Comparison of ENCODE assay signal across 25 cellular contexts in the genomic region with DNA sequence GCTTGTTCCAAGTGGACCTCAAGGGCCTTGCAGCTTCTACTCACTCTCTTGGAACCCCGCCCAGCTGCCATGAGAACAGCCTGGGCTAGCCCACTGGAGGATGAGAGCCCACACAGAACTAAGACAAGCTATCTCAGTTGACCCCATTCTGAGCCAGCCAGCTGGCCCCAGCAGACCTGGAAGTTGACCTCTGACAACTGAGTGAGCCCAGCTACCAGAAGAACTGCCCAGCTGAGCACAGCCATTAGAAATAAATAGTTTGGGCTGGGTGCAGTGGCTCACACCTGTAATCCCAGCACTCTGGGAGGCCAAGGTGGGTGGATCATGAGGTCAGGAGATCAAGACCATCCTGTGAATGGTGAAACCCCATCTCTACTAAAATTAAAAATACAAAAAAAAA. TPM values are rescaled to one million over a fixed set of nuclear protein-coding genes. Genes with fewer than 3 reads are reported as not detected.
DNase-seq lines count a peak whose midpoint lies in the region; ATAC-seq, FAIRE-seq and TF ChIP-seq lines count a peak whose summit lies in the region.
"Had no signal": no experiment of that assay in that cellular context is flagged by ENCODE, and none has a peak within 500 bp of the region (broad histone marks: within the 10 kb centered on the region; RNA-seq: fewer than 3 reads in every experiment).

No MANE protein-coding gene starts in this region.

- POLR2A ChIA-PET in HepG2 (lab: Yijun Ruan, JAX): no interaction called here

- H3K79me2 ChIP-seq in HepG2 (ENCODE audit: insufficient read depth, low read length): no peaks in the 10 kb centered on the region

- H3K4me1 ChIP-seq in HepG2 (ENCODE audit: insufficient read depth, low read length): peaks cover 42% of the 10 kb centered on the region
- peaks cover 17 to 21% of the 10 kb centered on the region in 2 donors for H3K4me1 ChIP-seq in thyroid gland
- H3K4me1 ChIP-seq: BE2C had no signal

- DNase-seq in DMS53 (lab: John Stamatoyannopoulos, UW) (peak; percentile 8), DMS53 treated with DMSO at 0.1 percent for 48 hours (lab: John Stamatoyannopoulos, UW; ENCODE audit: unreplicated experiment) (no peak), HepG2 (ENCODE audit: low spot score) (no peak), thyroid gland (peak; percentile 38 to 48), NCI-H2081 treated with DMSO at 0.1 percent for 48 hours (lab: John Stamatoyannopoulos, UW) (no peak), 8988T (no peak)
- DNase-seq: ACHN; BE2C; C1 segment of cervical spinal cord; CD4-positive, alpha-beta memory T cell; CD4-positive, CD25-positive, alpha-beta regulatory T cell; CD8-positive, alpha-beta memory T cell; COR-L47; DMS 273 treated with DMSO at 0.1 percent for 48 hours; DMS153; DMS79; DND-41; EL; GDM1 had no signal

- TF ChIP-seq EP300 in HepG2 (IDR thresholded peaks at IDR 0.05; ENCODE audit: low read depth in 2 of 2, low read length in 2 of 2): no peak
- no peak for TF ChIP-seq EP300 in HepG2 (CRISPR knock-in tag; IDR thresholded peaks at IDR 0.05; ENCODE audit: borderline replicate concordance)

- FAIRE-seq in HepG2 (lab: Jason Lieb, UNC): no peak
- FAIRE-seq: A204.1, GM12878, GM12892, GM18507 had no signal

- H3K4me3 ChIP-seq in HepG2 (replicated peaks in 1 of 3; ENCODE audit: insufficient read depth in 1 of 3, low read depth in 2 of 3, low read length in 3 of 3) (no peak overlapping the region), thyroid gland (replicated peaks in 1 of 3) (no peak overlapping the region)
- H3K4me3 ChIP-seq: BLaER1, GM12878 had no signal

- TF ChIP-seq RAD21 in HepG2 (CRISPR knock-in tag; IDR thresholded peaks at IDR 0.05): no peak

- H3K9ac ChIP-seq in HepG2 (ENCODE audit: insufficient read depth, low read depth, low read length): no peak overlapping the region
- H3K9ac ChIP-seq: BLaER1 had no signal

- intact Hi-C loops in HepG2 (cut with micrococcal nuclease; ENCODE audit: unreplicated experiment): no loop called here
- intact Hi-C loops in thyroid gland (cut with DNase I): no loop called here

- H2AFZ ChIP-seq in HepG2 (ENCODE audit: low read length): no peak overlapping the region

- WGBS in HepG2 (ENCODE audit: low lambda C conversion rate): 40% methylated on average over 1 of the region's 1 CpG
- 80 to 100% methylated on average over 1 of the region's 1 CpG for WGBS in thyroid gland, 2 donors

- no peak for ATAC-seq in HepG2
- ATAC-seq: GM12878 had no signal

- no TSS peak for BruUV-seq in HepG2 (replicated peaks; lab: Mats Ljungman, UMichigan)

- H3K27me3 ChIP-seq in HepG2 (ENCODE audit: control insufficient read depth in 1 of 2, insufficient read depth in 2 of 2, low read length in 2 of 2): peaks cover 9 to 45% of the 10 kb centered on the region in 2 experiments; a peak in 4 of 5 replicates
- no peaks in the 10 kb centered on the region for H3K27me3 ChIP-seq in thyroid gland
- H3K27me3 ChIP-seq: BE2C, BLaER1 had no signal

- no peak for TF ChIP-seq CTCF in HepG2 (CRISPR knock-in tag; IDR thresholded peaks at IDR 0.05)
- TF ChIP-seq CTCF in thyroid gland (IDR thresholded peaks at IDR 0.05): no peak

- no peak overlapping the region for H3K27ac ChIP-seq in HepG2 (ENCODE audit: extremely low read length, insufficient read depth, low read length)
- H3K27ac ChIP-seq in thyroid gland: no peak overlapping the region
- H3K27ac ChIP-seq: 22Rv1, BLaER1 had no signal

- in situ Hi-C loops in HepG2 (cut with HindIII; ENCODE audit: extremely low pct_ligation_motif_present, low pct_unique_long_range_greater_than_20kb): loop anchor here (10.0 kb wide), 1 partner anchor 397 kb away; a partner anchor contains a TSS

- CTCF ChIA-PET in HepG2 (lab: Yijun Ruan, JAX; ENCODE audit: low intra/inter-chr PET ratio, low total read pairs): no interaction called here

- H3K9me3 ChIP-seq in HepG2 (ENCODE audit: low read length) (peaks cover 9% of the 10 kb centered on the region; the same call in 1 of the 2 replicates), thyroid gland (no peaks in the 10 kb centered on the region)
- H3K9me3 ChIP-seq: BE2C, BLaER1 had no signal

- H3K36me3 ChIP-seq in HepG2 (replicated peaks in 1 of 2; ENCODE audit: control insufficient read depth in 1 of 2, insufficient read depth in 2 of 2, low read length in 2 of 2) (no peaks in the 10 kb centered on the region), thyroid gland (no peaks in the 10 kb centered on the region)
- H3K36me3 ChIP-seq: BE2C, BLaER1 had no signal

- H4K20me1 ChIP-seq in HepG2 (ENCODE audit: insufficient read depth, low read length): no peaks in the 10 kb centered on the region

- no peak overlapping the region for H3K4me2 ChIP-seq in HepG2 (ENCODE audit: low read depth, low read length)
- H3K4me2 ChIP-seq: BLaER1 had no signal

- TF ChIP-seq POLR2A in HepG2 (IDR thresholded peaks at IDR 0.05; ENCODE audit: insufficient read depth in 1 of 2, low read depth in 2 of 2, low read length in 2 of 2): no peak
- no peak for TF ChIP-seq POLR2A in thyroid gland (IDR thresholded peaks at IDR 0.05)

TF ChIP-seq in HepG2, 621 proteins besides CTCF, POLR2A, EP300 and RAD21 (continues in another document):
- TF ChIP-seq ZNF331 (CRISPR knock-in tag; IDR thresholded peaks at IDR 0.05) (peak; percentile 100), PCBP1 (IDR thresholded peaks at IDR 0.05; ENCODE audit: borderline replicate concordance, low read depth, low read length) (no peak), ZKSCAN5 (CRISPR knock-in tag; IDR thresholded peaks at IDR 0.05) (no peak), SETDB1 (CRISPR knock-in tag; IDR thresholded peaks at IDR 0.05; ENCODE audit: borderline replicate concordance) (0 out of 2 replicates have a peak, but pooled peaks have one; percentile 44), ZNF614 (CRISPR knock-in tag; IDR thresholded peaks at IDR 0.05; ENCODE audit: borderline replicate concordance) (no peak), PHF20 (CRISPR knock-in tag; IDR thresholded peaks at IDR 0.05) (no peak), CCAR2 (optimal IDR thresholded peaks at IDR 0.05; ENCODE audit: low read depth, low read length) (no peak), NR2F6 (IDR thresholded peaks at IDR 0.05) (0 out of 2 replicates have a peak, but pooled peaks have one; percentile 32), NR2F6 (CRISPR knock-in tag; IDR thresholded peaks at IDR 0.05) (no peak), ZNF282 (IDR thresholded peaks at IDR 0.05; ENCODE audit: partially characterized antibody) (no peak), WIZ (CRISPR knock-in tag; IDR thresholded peaks at IDR 0.05) (no peak), MZF1 (CRISPR knock-in tag; IDR thresholded peaks at IDR 0.05; ENCODE audit: borderline replicate concordance) (no peak)

RNA-seq across cellular contexts. Expression of a gene that starts 37.1 kb away (rescaled TPM):
- total RNA-seq in HepG2 (2016; rRNA removed; fragmentation: Illumina TruSeq; extraction: Trizol) (1,040 and 1,306 TPM in 2 replicates), thyroid gland (100 to 1,000 TPM; 247 to 346 (median 270) TPM)
- 667 and 747 TPM in 2 replicates for total RNA-seq in HepG2 (2016; cell fraction: cytosol; rRNA removed; fragmentation: Illumina TruSeq; extraction: Trizol; ENCODE audit: low read depth)
- 1,050 and 1,299 TPM in 2 replicates for total RNA-seq in HepG2 (2016; cell fraction: insoluble cytoplasmic fraction; rRNA removed; fragmentation: Illumina TruSeq; extraction: Trizol)
- 1,275 and 1,485 TPM in 2 replicates for total RNA-seq in HepG2 (2016; cell fraction: membrane; rRNA removed; fragmentation: Illumina TruSeq; extraction: Trizol)
- total RNA-seq in HepG2 (2016; cell fraction: nucleus; rRNA removed; fragmentation: Illumina TruSeq; extraction: Trizol): 908 and 989 TPM in 2 replicates
- 448 and 664 TPM in 2 replicates for polyA plus RNA-seq in HepG2 (2011; rRNA removed)
- 385 and 413 TPM in 2 replicates for polyA plus RNA-seq in HepG2 (2011; cell fraction: cytosol; rRNA removed)
- polyA plus RNA-seq in HepG2 (2011; cell fraction: nucleus; rRNA removed): 462 and 532 TPM in 2 replicates
- polyA plus RNA-seq in HepG2 (2012): 554 and 823 TPM in 2 replicates
- polyA plus RNA-seq in HepG2 (2016; cell fraction: cytosol; fragmentation: Illumina TruSeq; extraction: Trizol; ENCODE audit: low read depth): 567 and 609 TPM in 2 replicates
- polyA plus RNA-seq in HepG2 (2016; cell fraction: insoluble cytoplasmic fraction; fragmentation: Illumina TruSeq; extraction: Trizol; ENCODE audit: low read depth): 1,268 and 1,299 TPM in 2 replicates
- polyA plus RNA-seq in HepG2 (2016; cell fraction: membrane; fragmentation: Illumina TruSeq; extraction: Trizol; ENCODE audit: low read depth): 1,062 and 1,196 TPM in 2 replicates
- 1,466 and 1,524 TPM in 2 replicates for polyA plus RNA-seq in HepG2 (2016; cell fraction: nucleus; fragmentation: Illumina TruSeq; extraction: Trizol; ENCODE audit: insufficient read depth, low read depth)
- polyA minus RNA-seq in HepG2 (2011; rRNA and poly(A)+ RNA removed; ENCODE audit: low replicate concordance): 79.2 and 575 TPM in 2 replicates
- polyA minus RNA-seq in HepG2 (2011; cell fraction: cytosol; rRNA and poly(A)+ RNA removed): 326 and 349 TPM in 2 replicates
- 855 and 898 TPM in 2 replicates for polyA minus RNA-seq in HepG2 (2011; cell fraction: nucleus; rRNA and poly(A)+ RNA removed)

RNA-seq across cellular contexts. Expression of a gene that starts 37.3 kb away (rescaled TPM):
- 66.6 and 79.5 TPM in 2 replicates for total RNA-seq in HepG2 (2016; rRNA removed; fragmentation: Illumina TruSeq; extraction: Trizol)
- 15.1 and 18.2 TPM in 2 replicates for total RNA-seq in HepG2 (2016; cell fraction: cytosol; rRNA removed; fragmentation: Illumina TruSeq; extraction: Trizol; ENCODE audit: low read depth)
- total RNA-seq in HepG2 (2016; cell fraction: insoluble cytoplasmic fraction; rRNA removed; fragmentation: Illumina TruSeq; extraction: Trizol): 62.8 and 78.1 TPM in 2 replicates
- 41.7 and 44.4 TPM in 2 replicates for total RNA-seq in HepG2 (2016; cell fraction: membrane; rRNA removed; fragmentation: Illumina TruSeq; extraction: Trizol)
- total RNA-seq in HepG2 (2016; cell fraction: nucleus; rRNA removed; fragmentation: Illumina TruSeq; extraction: Trizol): 67.8 and 71.1 TPM in 2 replicates
- polyA plus RNA-seq in HepG2 (2011; rRNA removed): 24.8 and 36.7 TPM in 2 replicates
- polyA plus RNA-seq in HepG2 (2011; cell fraction: cytosol; rRNA removed): 17.2 and 20.9 TPM in 2 replicates
- polyA plus RNA-seq in HepG2 (2011; cell fraction: nucleus; rRNA removed): 18.4 and 19.3 TPM in 2 replicates
- 31.5 and 47.5 TPM in 2 replicates for polyA plus RNA-seq in HepG2 (2012)
- 14.4 and 14.8 TPM in 2 replicates for polyA plus RNA-seq in HepG2 (2016; cell fraction: cytosol; fragmentation: Illumina TruSeq; extraction: Trizol; ENCODE audit: low read depth)
- 84.4 and 86.8 TPM in 2 replicates for polyA plus RNA-seq in HepG2 (2016; cell fraction: insoluble cytoplasmic fraction; fragmentation: Illumina TruSeq; extraction: Trizol; ENCODE audit: low read depth)
- 29.4 and 31.2 TPM in 2 replicates for polyA plus RNA-seq in HepG2 (2016; cell fraction: membrane; fragmentation: Illumina TruSeq; extraction: Trizol; ENCODE audit: low read depth)
- polyA plus RNA-seq in HepG2 (2016; cell fraction: nucleus; fragmentation: Illumina TruSeq; extraction: Trizol; ENCODE audit: insufficient read depth, low read depth): 117 TPM in 2 replicates
- polyA minus RNA-seq in HepG2 (2011; rRNA and poly(A)+ RNA removed; ENCODE audit: low replicate concordance): 14.2 and 14.9 TPM in 2 replicates
- polyA minus RNA-seq in HepG2 (2011; cell fraction: cytosol; rRNA and poly(A)+ RNA removed): 30.8 and 31.4 TPM in 2 replicates
- polyA minus RNA-seq in HepG2 (2011; cell fraction: nucleus; rRNA and poly(A)+ RNA removed): 48.9 and 53.8 TPM in 2 replicates
- total RNA-seq in thyroid gland: 10 to 100 TPM; 14.6 to 24.2 (median 16.8) TPM

Comparison
In these comparisons a context has a peak if more than half of its experiments do, and no peak if none do; other contexts are left out.
1. DNase-seq: peak in DMS53 (single experiment) and thyroid gland (2 of 2); none in DMS53 treated with DMSO at 0.1 percent for 48 hours (single experiment), HepG2 (single experiment), NCI-H2081 treated with DMSO at 0.1 percent for 48 hours (single experiment) and 8988T (single experiment).